Comparison of ENCODE assay signal across 18 cellular contexts in the genomic region with DNA sequence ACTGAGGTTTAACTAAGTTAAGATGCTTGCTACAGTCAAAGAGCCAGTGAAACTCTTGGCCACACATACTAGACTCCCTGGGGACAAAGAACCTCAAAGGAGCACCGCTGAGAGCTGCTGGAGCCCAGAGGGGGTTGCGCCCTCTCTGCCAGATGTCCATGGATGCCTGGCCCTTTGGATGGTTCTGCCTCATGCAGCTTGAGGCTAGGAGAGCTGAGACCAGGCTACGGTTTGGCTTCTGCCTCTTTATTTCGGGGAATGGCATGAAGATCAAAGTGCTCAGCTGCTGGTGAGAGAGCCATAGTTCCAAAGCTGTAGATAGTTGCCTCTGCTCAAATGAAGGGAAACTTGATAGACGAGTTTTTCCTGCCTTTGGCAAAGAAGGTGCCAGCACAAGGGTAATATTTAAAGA. TPM values are rescaled to one million over a fixed set of nuclear protein-coding genes. Genes with fewer than 3 reads are reported as not detected.
DNase-seq lines count a peak whose midpoint lies in the region; FAIRE-seq and TF ChIP-seq lines count a peak whose summit lies in the region.
"Had no signal": no experiment of that assay in that cellular context is flagged by ENCODE, and none has a peak within 500 bp of the region (broad histone marks: within the 10 kb centered on the region; RNA-seq: fewer than 3 reads in every experiment).

No MANE protein-coding gene starts in this region.

- intact Hi-C loops in activated CD4-positive, alpha-beta T cell treated with anti-CD3 and anti-CD28 coated beads, Interleukin-2, amount 10 ng/mL, durations not matched to agents 24 days and 14 days (cut with micrococcal nuclease), result no loop called here

- H3K27me3 Mint-ChIP-seq in activated CD4-positive, alpha-beta T cell treated with anti-CD3 and anti-CD28 coated beads, Interleukin-2, amount 10 ng/mL, durations not matched to agents 24 days and 14 days, result peaks cover 14% of the 10 kb centered on the region

- H3K27ac ChIP-seq in esophagus (ENCODE audit: low read depth in 2 of 2, low read length in 1 of 2), result peak overlapping the region; percentile 87
- no peak overlapping the region for H3K27ac ChIP-seq in small intestine (ENCODE audit: low read depth in 1 of 2, low read length in 1 of 2)
- no peak overlapping the region for H3K27ac ChIP-seq in SJCRH30
- H3K27ac ChIP-seq: hepatocyte, tibial nerve had no signal

- H3K27me3 ChIP-seq in esophagus (ENCODE audit: control insufficient read depth in 1 of 2, insufficient read depth in 2 of 2, low read length in 2 of 2) (no peaks in the 10 kb centered on the region), small intestine (ENCODE audit: control insufficient read depth in 2 of 2, insufficient read depth in 2 of 2, low read length in 2 of 2) (peaks cover 0 to 3% of the 10 kb centered on the region in 2 donors), SJCRH30 (no peaks in the 10 kb centered on the region)
- H3K27me3 ChIP-seq: hepatocyte, tibial nerve had no signal

- WGBS in esophagus, 2 donors, result 44 to 45% methylated on average over 5 of the region's 5 CpGs
- WGBS in small intestine, 3 donors, result 14 to 57% (median 37%) methylated on average over 5 of the region's 5 CpGs

- H3K9me3 Mint-ChIP-seq in activated CD4-positive, alpha-beta T cell treated with anti-CD3 and anti-CD28 coated beads, Interleukin-2, amount 10 ng/mL, durations not matched to agents 24 days and 14 days, result no peaks in the 10 kb centered on the region
- H3K9me3 Mint-ChIP-seq: activated CD4-positive, alpha-beta memory T cell treated with anti-CD3 and anti-CD28 coated beads for 36 hours; activated naive CD4-positive, alpha-beta T cell treated with anti-CD3 and anti-CD28 coated beads, Interleukin-2, amount 50 U/mL, for 72 hours; activated T-cell treated with anti-CD3 and anti-CD28 coated beads, Interleukin-2, amount 50 U/mL, for 24 hours had no signal

- DNase-seq in GM12865 (ENCODE audit: low read depth) (peak; percentile 11), NCI-H510A treated with DMSO at 0.1 percent for 48 hours (lab: John Stamatoyannopoulos, UW) (peak; percentile 68), small intestine (peak; percentile 66), SJCRH30 (no peak), cerebellar nuclear complex (lab: John Stamatoyannopoulos, UW) (no peak), cerebellar cortex (ENCODE audit: low spot score) (no peak)
- DNase-seq in activated CD4-positive, alpha-beta T cell treated with anti-CD3 and anti-CD28 coated beads, Interleukin-2, amount 10 ng/mL, durations not matched to agents 24 days and 14 days, result no peak
- DNase-seq: activated CD4-positive, alpha-beta memory T cell treated with anti-CD3 and anti-CD28 coated beads for 36 hours; activated T-cell treated with anti-CD3 and anti-CD28 coated beads, Interleukin-2, amount 50 U/mL, for 24 hours; C1 segment of cervical spinal cord; effector CD4-positive, alpha-beta T cell; NCI-H1048; NCI-H226 had no signal

- H3K36me3 ChIP-seq in esophagus (ENCODE audit: control insufficient read depth in 2 of 2, insufficient read depth in 2 of 2, low read length in 1 of 2), result no peaks in the 10 kb centered on the region
- H3K36me3 ChIP-seq in small intestine (ENCODE audit: control insufficient read depth in 2 of 2, insufficient read depth in 2 of 2, low read length in 2 of 2), result no peaks in the 10 kb centered on the region
- H3K36me3 ChIP-seq in SJCRH30, result no peaks in the 10 kb centered on the region
- H3K36me3 ChIP-seq: tibial nerve had no signal

- no peak overlapping the region for H3K4me3 ChIP-seq in GM12865 (ENCODE audit: low read depth, low read length)
- no peak overlapping the region for H3K4me3 ChIP-seq in esophagus (ENCODE audit: low read depth in 1 of 2, low read length in 2 of 2)
- H3K4me3 ChIP-seq in small intestine (ENCODE audit: low read depth in 1 of 2, low read length in 2 of 2), result no peak overlapping the region
- H3K4me3 ChIP-seq in SJCRH30, result no peak overlapping the region
- H3K4me3 ChIP-seq: hepatocyte, K562, tibial nerve had no signal

- H3K9me3 ChIP-seq in esophagus (ENCODE audit: control insufficient read depth in 2 of 2, insufficient read depth in 1 of 2, low read depth in 1 of 2, low read length in 1 of 2) (no peaks in the 10 kb centered on the region), small intestine (ENCODE audit: control insufficient read depth, low read depth) (no peaks in the 10 kb centered on the region), SJCRH30 (replicated peaks) (no peaks in the 10 kb centered on the region)
- H3K9me3 ChIP-seq: tibial nerve had no signal

- no peak for FAIRE-seq in small intestine (lab: Jason Lieb, UNC)
- FAIRE-seq: K562 had no signal

- no peaks in the 10 kb centered on the region for H3K36me3 Mint-ChIP-seq in activated CD4-positive, alpha-beta T cell treated with anti-CD3 and anti-CD28 coated beads, Interleukin-2, amount 10 ng/mL, durations not matched to agents 24 days and 14 days (ENCODE audit: low read depth)
- H3K36me3 Mint-ChIP-seq: activated CD4-positive, alpha-beta memory T cell treated with anti-CD3 and anti-CD28 coated beads for 36 hours; activated naive CD4-positive, alpha-beta T cell treated with anti-CD3 and anti-CD28 coated beads, Interleukin-2, amount 50 U/mL, for 72 hours had no signal

- H3K4me1 ChIP-seq in esophagus (ENCODE audit: control insufficient read depth in 2 of 2, insufficient read depth in 2 of 2, low read length in 1 of 2) (peaks cover 0 to 9% of the 10 kb centered on the region in 2 donors), small intestine (ENCODE audit: control insufficient read depth in 2 of 2, insufficient read depth in 1 of 2, low read depth in 1 of 2, low read length in 1 of 2) (peaks cover 0 to 2% of the 10 kb centered on the region in 2 donors), SJCRH30 (no peaks in the 10 kb centered on the region; the same call in 1 of the 2 replicates)
- H3K4me1 ChIP-seq: tibial nerve had no signal

- H3K4me3 Mint-ChIP-seq in activated CD4-positive, alpha-beta T cell treated with anti-CD3 and anti-CD28 coated beads, Interleukin-2, amount 10 ng/mL, durations not matched to agents 24 days and 14 days, result no peak overlapping the region
- H3K4me3 Mint-ChIP-seq: activated CD4-positive, alpha-beta memory T cell treated with anti-CD3 and anti-CD28 coated beads for 36 hours; activated T-cell treated with anti-CD3 and anti-CD28 coated beads, Interleukin-2, amount 50 U/mL, for 24 hours had no signal

- H3K4me1 Mint-ChIP-seq in activated CD4-positive, alpha-beta T cell treated with anti-CD3 and anti-CD28 coated beads, Interleukin-2, amount 10 ng/mL, durations not matched to agents 24 days and 14 days, result peaks cover 3% of the 10 kb centered on the region

- H3K27ac Mint-ChIP-seq in activated CD4-positive, alpha-beta T cell treated with anti-CD3 and anti-CD28 coated beads, Interleukin-2, amount 10 ng/mL, durations not matched to agents 24 days and 14 days, result no peak overlapping the region
- H3K27ac Mint-ChIP-seq: activated CD4-positive, alpha-beta memory T cell treated with anti-CD3 and anti-CD28 coated beads for 36 hours; activated naive CD4-positive, alpha-beta T cell treated with anti-CD3 and anti-CD28 coated beads, Interleukin-2, amount 50 U/mL, for 72 hours; activated T-cell treated with anti-CD3 and anti-CD28 coated beads, Interleukin-2, amount 50 U/mL, for 24 hours had no signal

- TF ChIP-seq CTCF in GM12865 (IDR thresholded peaks at IDR 0.05; ENCODE audit: insufficient read depth, low read depth, low read length, missing control alignments), result no peak

RNA-seq across cellular contexts. Expression of a gene that starts 43.0 kb away (rescaled TPM):
- polyA plus RNA-seq in esophagus (1 to 10 TPM; 4.2 to 5.9 TPM), small intestine (1 to 10 TPM in 1 of 3 donors, not detected in 2; 1.4 TPM)
- 0.25 and 0.36 TPM in 2 replicates for total RNA-seq in SJCRH30 (2014; rRNA removed; shearing (Covaris generic))
- total RNA-seq in activated CD4-positive, alpha-beta T cell treated with anti-CD3 and anti-CD28 coated beads, Interleukin-2, amount 10 ng/mL, durations not matched to agents 24 days and 14 days, result not detected in 2 replicates
- total RNA-seq: activated CD4-positive, alpha-beta memory T cell treated with anti-CD3 and anti-CD28 coated beads for 36 hours; activated naive CD4-positive, alpha-beta T cell treated with anti-CD3 and anti-CD28 coated beads, Interleukin-2, amount 50 U/mL, for 72 hours; K562 had no signal
- polyA plus RNA-seq: K562 had no signal

Comparison
In these comparisons a context has a peak if more than half of its experiments do, and no peak if none do; other contexts are left out.
1. DNase-seq: peak in GM12865 (single experiment), NCI-H510A treated with DMSO at 0.1 percent for 48 hours (single experiment) and small intestine (single experiment); none in SJCRH30 (0 of 2), activated CD4-positive, alpha-beta T cell treated with anti-CD3 and anti-CD28 coated beads, Interleukin-2, amount 10 ng/mL, durations not matched to agents 24 days and 14 days (single experiment), cerebellar nuclear complex (0 of 2) and cerebellar cortex (single experiment).
2. H3K27ac ChIP-seq: peak in esophagus (2 of 2); none in small intestine (0 of 2) and SJCRH30 (single experiment).